ENCODE assay signal across 8 cellular contexts in genomic region chr19:19366691-19367396, GRCh38. TPM values are rescaled to one million over a fixed set of nuclear protein-coding genes. Genes with fewer than 3 reads are reported as not detected.
DNase-seq lines count a peak whose midpoint lies in the region; TF ChIP-seq lines count a peak whose summit lies in the region.

No MANE protein-coding gene starts in this region.

- WGBS in adrenal gland, 4 donors = 30 to 62% (median 38%) methylated on average over 5 to 12 of the region's 12 CpGs
- WGBS in spleen, 5 donors = 36 to 51% (median 40%) methylated on average over 8 to 12 of the region's 12 CpGs

- peak overlapping the region; percentile 21 for H3K4me3 Mint-ChIP-seq in T-helper 1 cell treated with Interleukin-12 subunit alpha and Interleukin-12 subunit beta and Interleukin-4 antibody, amounts not matched to agents 30 μg/mL and 1 μg/mL, for 36 hours

- no peaks in the 10 kb centered on the region for H3K27me3 Mint-ChIP-seq in T-helper 1 cell treated with Interleukin-12 subunit alpha and Interleukin-12 subunit beta and Interleukin-4 antibody, amounts not matched to agents 30 μg/mL and 1 μg/mL, for 36 hours (ENCODE audit: low read depth)

- H3K27me3 ChIP-seq in H7 (ENCODE audit: control insufficient read depth, insufficient read depth, low read length) = no peaks in the 10 kb centered on the region
- no peaks in the 10 kb centered on the region for H3K27me3 ChIP-seq in adrenal gland
- H3K27me3 ChIP-seq in spleen (replicated peaks in 1 of 7) = no peaks in the 10 kb centered on the region

- no peaks in the 10 kb centered on the region for H3K9me3 ChIP-seq in adrenal gland (replicated peaks in 1 of 3)
- H3K9me3 ChIP-seq in spleen = no peaks in the 10 kb centered on the region

- H3K36me3 ChIP-seq in H7 (replicated peaks; ENCODE audit: control insufficient read depth, insufficient read depth, low read length) (no peaks in the 10 kb centered on the region), adrenal gland (replicated peaks in 1 of 2) (no peaks in the 10 kb centered on the region), spleen (no peaks in the 10 kb centered on the region)

- H3K4me3 ChIP-seq in H7 (ENCODE audit: insufficient read depth, low read depth, low read length) = no peak overlapping the region
- H3K4me3 ChIP-seq in adrenal gland = no peak overlapping the region
- peak overlapping the region in 1 of 8 donors; percentile 37 for H3K4me3 ChIP-seq in spleen

- H3K4me1 Mint-ChIP-seq in T-helper 1 cell treated with Interleukin-12 subunit alpha and Interleukin-12 subunit beta and Interleukin-4 antibody, amounts not matched to agents 30 μg/mL and 1 μg/mL, for 36 hours (ENCODE audit: low read depth) = peaks cover 12% of the 10 kb centered on the region

- TF ChIP-seq POLR2A in adrenal gland (IDR thresholded peaks at IDR 0.05) (no peak), spleen (IDR thresholded peaks at IDR 0.05) (no peak)

- DNase-seq in DMS79 (lab: John Stamatoyannopoulos, UW) (peak; percentile 52), H7 (peak; percentile 94), NCI-H1105 treated with DMSO at 0.1 percent for 48 hours (lab: John Stamatoyannopoulos, UW) (peak; percentile 71), adrenal gland (peak; percentile 59 to 89 (median 77)), hypothalamus (lab: John Stamatoyannopoulos, UW) (peak in 35 of 51 donors; percentile 1 to 60 (median 22)), spleen (peak; percentile 93), OCI-M2 (lab: John Stamatoyannopoulos, UW; ENCODE audit: unreplicated experiment) (no peak)

- no peaks in the 10 kb centered on the region for H3K9me3 Mint-ChIP-seq in T-helper 1 cell treated with Interleukin-12 subunit alpha and Interleukin-12 subunit beta and Interleukin-4 antibody, amounts not matched to agents 30 μg/mL and 1 μg/mL, for 36 hours

- peak overlapping the region in 1 of 5 donors; percentile 24 for H3K27ac ChIP-seq in adrenal gland
- H3K27ac ChIP-seq in spleen = peak overlapping the region in 7 of 8 donors; percentile 17 to 55 (median 40)

- peak overlapping the region; percentile 65 for H3K27ac Mint-ChIP-seq in T-helper 1 cell treated with Interleukin-12 subunit alpha and Interleukin-12 subunit beta and Interleukin-4 antibody, amounts not matched to agents 30 μg/mL and 1 μg/mL, for 36 hours

- H3K36me3 Mint-ChIP-seq in T-helper 1 cell treated with Interleukin-12 subunit alpha and Interleukin-12 subunit beta and Interleukin-4 antibody, amounts not matched to agents 30 μg/mL and 1 μg/mL, for 36 hours (ENCODE audit: low read depth) = no peaks in the 10 kb centered on the region

- TF ChIP-seq CTCF in adrenal gland (IDR thresholded peaks at IDR 0.05) = peak; percentile 87 to 97 (median 96)
- peak; percentile 86 to 98 (median 96) for TF ChIP-seq CTCF in spleen (IDR thresholded peaks at IDR 0.05 in 8 of 11, conservative IDR thresholded peaks at IDR 0.05 in 3 of 11)

- intact Hi-C loops in adrenal gland (cut with DNase I) = loop anchor here (2.0 to 5.0 kb wide), 2 partner anchors 124 to 125 kb away; no protein-coding TSS in a partner anchor
- intact Hi-C loops in spleen (cut with DNase I; ENCODE audit: low total_unique reads) = loop anchor here (5.0 kb wide), 1 partner anchor 125 kb away; no protein-coding TSS in a partner anchor

- H3K4me1 ChIP-seq in adrenal gland (replicated peaks in 1 of 2) (peaks cover 0 to 5% of the 10 kb centered on the region in 2 donors), spleen (peaks cover 15 to 58% (median 29%) of the 10 kb centered on the region in 6 donors)

RNA-seq across cellular contexts. Expression of gene GATAD2A, which starts 38.6 kb away (rescaled TPM):
- 104 and 130 TPM in 2 replicates for total RNA-seq in H7 (2014; rRNA removed; shearing (Covaris generic))
- total RNA-seq in adrenal gland (100 to 1,000 TPM in 1 of 8 donors, 10 to 100 TPM in 7; 38.7 to 125 (median 65.5) TPM), spleen (100 to 1,000 TPM in 3 of 7 donors, 10 to 100 TPM in 4; 54.0 to 122 (median 94.2) TPM)
- polyA plus RNA-seq in adrenal gland (10 to 100 TPM; 17.0 to 35.1 (median 20.9) TPM), spleen (10 to 100 TPM; 11.6 to 25.5 (median 12.6) TPM)

RNA-seq across cellular contexts. Expression of gene MAU2, which starts 46.2 kb away (rescaled TPM):
- total RNA-seq in H7 (2014; rRNA removed; shearing (Covaris generic)) = 39.9 and 43.3 TPM in 2 replicates
- total RNA-seq in adrenal gland = 10 to 100 TPM; 32.3 to 64.8 (median 49.3) TPM
- 10 to 100 TPM; 14.9 to 41.3 (median 29.5) TPM for polyA plus RNA-seq in adrenal gland
- total RNA-seq in spleen = 100 to 1,000 TPM in 4 of 7 donors, 10 to 100 TPM in 3; 77.5 to 133 (median 103) TPM
- polyA plus RNA-seq in spleen = 10 to 100 TPM; 12.0 to 29.8 (median 17.7) TPM

RNA-seq across cellular contexts. Expression of gene SUGP1, which starts 46.5 kb away (rescaled TPM):
- total RNA-seq in H7 (2014; rRNA removed; shearing (Covaris generic)) = 43.7 and 44.4 TPM in 2 replicates
- total RNA-seq in adrenal gland = 10 to 100 TPM; 25.5 to 74.7 (median 53.2) TPM
- 100 to 1,000 TPM in 1 of 3 donors, 10 to 100 TPM in 2; 55.9 to 130 (median 91.0) TPM for polyA plus RNA-seq in adrenal gland
- total RNA-seq in spleen = 10 to 100 TPM; 48.0 to 63.1 (median 52.8) TPM
- polyA plus RNA-seq in spleen = 10 to 100 TPM; 29.3 to 53.2 (median 46.9) TPM
